In the genomic region with DNA sequence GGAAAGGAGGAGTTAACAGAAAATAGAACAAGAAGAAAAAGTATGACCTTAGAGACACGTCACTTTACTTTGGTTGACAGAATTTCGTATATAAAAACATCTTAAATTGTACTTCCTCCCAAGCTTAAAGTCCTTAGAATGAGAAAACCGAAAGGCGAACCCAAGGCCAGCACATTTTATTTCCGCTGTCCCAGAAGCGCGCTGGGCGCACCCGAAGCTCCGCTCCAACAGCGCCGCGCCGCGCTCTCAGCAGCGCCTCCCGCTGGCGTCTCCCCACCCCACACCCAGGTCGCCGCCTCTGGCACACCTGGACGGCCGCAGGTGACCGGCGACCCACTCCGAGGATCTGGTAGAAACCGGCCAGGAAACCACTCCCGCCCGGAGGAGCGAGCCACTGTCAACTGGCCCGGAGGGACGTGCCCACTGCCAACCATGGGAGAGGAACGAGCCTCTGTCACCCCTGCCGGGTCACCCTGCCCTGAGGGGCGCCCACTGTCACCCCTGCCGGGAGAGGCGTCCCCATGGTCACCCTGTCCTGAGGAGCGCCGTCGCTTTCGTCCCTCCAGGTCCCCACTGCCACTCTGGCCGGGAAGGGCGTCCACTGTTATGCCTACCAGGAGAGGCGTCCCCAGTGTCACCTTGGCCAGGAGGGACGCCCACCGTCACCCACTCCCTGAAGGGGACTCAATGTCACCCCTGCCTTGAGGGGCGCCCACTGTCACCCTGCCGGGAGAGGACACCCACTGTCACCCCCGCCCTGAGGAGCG, we compare ENCODE assay signal across 1 cellular context.
TF ChIP-seq lines count a peak whose summit lies in the region.

No MANE protein-coding gene starts in this region.

TF ChIP-seq in HepG2, 621 proteins besides CTCF, POLR2A, EP300 and RAD21 (continued from another document and continues in another):
- TF ChIP-seq, protein P1, sequence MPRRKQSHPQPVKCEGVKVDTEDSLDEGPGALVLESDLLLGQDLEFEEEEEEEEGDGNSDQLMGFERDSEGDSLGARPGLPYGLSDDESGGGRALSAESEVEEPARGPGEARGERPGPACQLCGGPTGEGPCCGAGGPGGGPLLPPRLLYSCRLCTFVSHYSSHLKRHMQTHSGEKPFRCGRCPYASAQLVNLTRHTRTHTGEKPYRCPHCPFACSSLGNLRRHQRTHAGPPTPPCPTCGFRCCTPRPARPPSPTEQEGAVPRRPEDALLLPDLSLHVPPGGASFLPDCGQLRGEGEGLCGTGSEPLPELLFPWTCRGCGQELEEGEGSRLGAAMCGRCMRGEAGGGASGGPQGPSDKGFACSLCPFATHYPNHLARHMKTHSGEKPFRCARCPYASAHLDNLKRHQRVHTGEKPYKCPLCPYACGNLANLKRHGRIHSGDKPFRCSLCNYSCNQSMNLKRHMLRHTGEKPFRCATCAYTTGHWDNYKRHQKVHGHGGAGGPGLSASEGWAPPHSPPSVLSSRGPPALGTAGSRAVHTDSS (CRISPR knock-in tag; conservative IDR thresholded peaks at IDR 0.05) = no peak
- no peak for TF ChIP-seq TMF1 (CRISPR knock-in tag; IDR thresholded peaks at IDR 0.05; ENCODE audit: low read depth)
- 0 out of 2 replicates have a peak, but pooled peaks have one; percentile 62 for TF ChIP-seq ZNF441 (CRISPR knock-in tag; IDR thresholded peaks at IDR 0.05; ENCODE audit: borderline replicate concordance)
- TF ChIP-seq NR2F6 (IDR thresholded peaks at IDR 0.05) = no peak
- peak; percentile 75 for TF ChIP-seq NR2F6 (CRISPR knock-in tag; IDR thresholded peaks at IDR 0.05)
- peak; percentile 82; the same call in 1 of the 2 replicates for TF ChIP-seq MEIS1 (CRISPR knock-in tag; IDR thresholded peaks at IDR 0.05; ENCODE audit: borderline replicate concordance)
- peak; percentile 81; the same call in 1 of the 2 replicates for TF ChIP-seq EEA1 (CRISPR knock-in tag; IDR thresholded peaks at IDR 0.05; ENCODE audit: borderline replicate concordance)
- no peak for TF ChIP-seq RBAK (CRISPR knock-in tag; IDR thresholded peaks at IDR 0.05)
- no peak for TF ChIP-seq ZNF567 (CRISPR knock-in tag; IDR thresholded peaks at IDR 0.05; ENCODE audit: borderline replicate concordance)
- TF ChIP-seq ZNF746 (CRISPR knock-in tag; IDR thresholded peaks at IDR 0.05) = no peak
- TF ChIP-seq DNMT1 (CRISPR knock-in tag; IDR thresholded peaks at IDR 0.05) = peak; percentile 65; the same call in 1 of the 2 replicates
- peak; percentile 93 for TF ChIP-seq KDM3A (CRISPR knock-in tag; IDR thresholded peaks at IDR 0.05; ENCODE audit: low read depth)
- TF ChIP-seq STAG1 (CRISPR knock-in tag; IDR thresholded peaks at IDR 0.05) = peak; percentile 87
- peak; percentile 58; the same call in 1 of the 2 replicates for TF ChIP-seq TFAP4 (IDR thresholded peaks at IDR 0.05; ENCODE audit: borderline replicate concordance, low read depth)
- TF ChIP-seq NFAT5 (CRISPR knock-in tag; IDR thresholded peaks at IDR 0.05) = no peak
- TF ChIP-seq HCFC1 (IDR thresholded peaks at IDR 0.05; ENCODE audit: low read depth, low read length) = no peak
- TF ChIP-seq NFKBIZ (CRISPR knock-in tag; IDR thresholded peaks at IDR 0.05) = no peak; the same call in 1 of the 2 replicates
- peak; percentile 35; the same call in 1 of the 2 replicates for TF ChIP-seq ZNF460 (CRISPR knock-in tag; IDR thresholded peaks at IDR 0.05; ENCODE audit: borderline replicate concordance)
- TF ChIP-seq HOXA3 (CRISPR knock-in tag; IDR thresholded peaks at IDR 0.05) = peak; percentile 83
- no peak for TF ChIP-seq ZC3H4 (CRISPR knock-in tag; IDR thresholded peaks at IDR 0.05; ENCODE audit: borderline replicate concordance)
- TF ChIP-seq, protein P2, sequence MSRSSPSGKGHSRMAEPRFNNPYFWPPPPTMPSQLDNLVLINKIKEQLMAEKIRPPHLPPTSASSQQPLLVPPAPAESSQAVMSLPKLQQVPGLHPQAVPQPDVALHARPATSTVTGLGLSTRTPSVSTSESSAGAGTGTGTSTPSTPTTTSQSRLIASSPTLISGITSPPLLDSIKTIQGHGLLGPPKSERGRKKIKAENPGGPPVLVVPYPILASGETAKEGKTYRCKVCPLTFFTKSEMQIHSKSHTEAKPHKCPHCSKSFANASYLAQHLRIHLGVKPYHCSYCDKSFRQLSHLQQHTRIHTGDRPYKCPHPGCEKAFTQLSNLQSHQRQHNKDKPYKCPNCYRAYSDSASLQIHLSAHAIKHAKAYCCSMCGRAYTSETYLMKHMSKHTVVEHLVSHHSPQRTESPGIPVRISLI (CRISPR knock-in tag; IDR thresholded peaks at IDR 0.05; ENCODE audit: borderline replicate concordance) = peak; percentile 49; the same call in 1 of the 2 replicates
- TF ChIP-seq, protein P3, sequence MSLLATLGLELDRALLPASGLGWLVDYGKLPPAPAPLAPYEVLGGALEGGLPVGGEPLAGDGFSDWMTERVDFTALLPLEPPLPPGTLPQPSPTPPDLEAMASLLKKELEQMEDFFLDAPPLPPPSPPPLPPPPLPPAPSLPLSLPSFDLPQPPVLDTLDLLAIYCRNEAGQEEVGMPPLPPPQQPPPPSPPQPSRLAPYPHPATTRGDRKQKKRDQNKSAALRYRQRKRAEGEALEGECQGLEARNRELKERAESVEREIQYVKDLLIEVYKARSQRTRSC (CRISPR knock-in tag; IDR thresholded peaks at IDR 0.05; ENCODE audit: low read depth) = peak; percentile 33; the same call in 1 of the 2 replicates
- no peak for TF ChIP-seq NAIF1 (CRISPR knock-in tag; IDR thresholded peaks at IDR 0.05; ENCODE audit: borderline replicate concordance)
- TF ChIP-seq GTF3A (CRISPR knock-in tag; conservative IDR thresholded peaks at IDR 0.05) = peak; percentile 90; the same call in 1 of the 2 replicates
- peak; percentile 52; the same call in 1 of the 2 replicates for TF ChIP-seq NFKB2 (CRISPR knock-in tag; IDR thresholded peaks at IDR 0.05; ENCODE audit: borderline replicate concordance)
- peak; percentile 76 for TF ChIP-seq ZNF143 (CRISPR knock-in tag; IDR thresholded peaks at IDR 0.05)
- TF ChIP-seq, protein P4, sequence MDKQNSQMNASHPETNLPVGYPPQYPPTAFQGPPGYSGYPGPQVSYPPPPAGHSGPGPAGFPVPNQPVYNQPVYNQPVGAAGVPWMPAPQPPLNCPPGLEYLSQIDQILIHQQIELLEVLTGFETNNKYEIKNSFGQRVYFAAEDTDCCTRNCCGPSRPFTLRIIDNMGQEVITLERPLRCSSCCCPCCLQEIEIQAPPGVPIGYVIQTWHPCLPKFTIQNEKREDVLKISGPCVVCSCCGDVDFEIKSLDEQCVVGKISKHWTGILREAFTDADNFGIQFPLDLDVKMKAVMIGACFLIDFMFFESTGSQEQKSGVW (CRISPR knock-in tag; IDR thresholded peaks at IDR 0.05; ENCODE audit: borderline replicate concordance) = no peak
- TF ChIP-seq TOPORS (CRISPR knock-in tag; IDR thresholded peaks at IDR 0.05) = 0 out of 2 replicates have a peak, but pooled peaks have one; percentile 34
- no peak for TF ChIP-seq RAD51 (IDR thresholded peaks at IDR 0.05; ENCODE audit: borderline replicate concordance)
- 0 out of 2 replicates have a peak, but pooled peaks have one; percentile 25 for TF ChIP-seq ZNF644 (CRISPR knock-in tag; IDR thresholded peaks at IDR 0.05; ENCODE audit: low read depth)
- TF ChIP-seq ZNF205 (CRISPR knock-in tag; IDR thresholded peaks at IDR 0.05) = peak; percentile 81
- TF ChIP-seq MLXIP (CRISPR knock-in tag; IDR thresholded peaks at IDR 0.05; ENCODE audit: borderline replicate concordance) = no peak
- peak; percentile 84; the same call in 1 of the 2 replicates for TF ChIP-seq ZNF44 (CRISPR knock-in tag; IDR thresholded peaks at IDR 0.05)
- peak; percentile 76; the same call in 1 of the 2 replicates for TF ChIP-seq HNRNPL (IDR thresholded peaks at IDR 0.05; ENCODE audit: low read depth, low read length)
- TF ChIP-seq ZNF670 (CRISPR knock-in tag; IDR thresholded peaks at IDR 0.05; ENCODE audit: borderline replicate concordance) = peak; percentile 88; the same call in 1 of the 2 replicates
- peak; percentile 97 for TF ChIP-seq KAT7 (CRISPR knock-in tag; IDR thresholded peaks at IDR 0.05; ENCODE audit: borderline replicate concordance)
- TF ChIP-seq MIXL1 (CRISPR knock-in tag; IDR thresholded peaks at IDR 0.05) = peak; percentile 60; the same call in 1 of the 2 replicates
- peak; percentile 26; the same call in 1 of the 2 replicates for TF ChIP-seq ARID2 (CRISPR knock-in tag; IDR thresholded peaks at IDR 0.05; ENCODE audit: borderline replicate concordance)
- no peak for TF ChIP-seq GRHL1 (CRISPR knock-in tag; conservative IDR thresholded peaks at IDR 0.05)
- peak; percentile 54; the same call in 1 of the 2 replicates for TF ChIP-seq ZNF605 (CRISPR knock-in tag; IDR thresholded peaks at IDR 0.05)
- TF ChIP-seq ZSCAN25 (CRISPR knock-in tag; IDR thresholded peaks at IDR 0.05) = peak; percentile 82
- TF ChIP-seq ISL2 (CRISPR knock-in tag; IDR thresholded peaks at IDR 0.05) = peak; percentile 81; the same call in 1 of the 2 replicates
- no peak for TF ChIP-seq ZNF639 (CRISPR knock-in tag; conservative IDR thresholded peaks at IDR 0.05)
